Comparison of ENCODE assay signal across 9 cellular contexts in genomic region chr7:92609921-92610518, GRCh38. TPM values are rescaled to one million over a fixed set of nuclear protein-coding genes. Genes with fewer than 3 reads are reported as not detected.
A peak's percentile ranks its signal among the peaks of the same experiment; 100 is the strongest.
DNase-seq lines count a peak whose midpoint lies in the region; ATAC-seq and TF ChIP-seq lines count a peak whose summit lies in the region.
"Had no signal": no experiment of that assay in that cellular context is flagged by ENCODE, and none has a peak within 500 bp of the region (broad histone marks: within the 10 kb centered on the region; RNA-seq: fewer than 3 reads in every experiment).

No MANE protein-coding gene starts in this region.

- no peaks in the 10 kb centered on the region for H3K27me3 Mint-ChIP-seq in CD8-positive, alpha-beta memory T cell
- H3K27me3 Mint-ChIP-seq in T-helper 17 cell = no peaks in the 10 kb centered on the region

- CTCF ChIA-PET in CD8-positive, alpha-beta memory T cell (lab: Charles Lee) = interaction anchor here (0.9 to 2.1 kb wide), 4 partner anchors 11 to 223 kb away, joined by 3 to 8 read pairs (median 4); partner anchors contain the start of genes PEX1 and RBM48

- H3K27ac ChIP-seq in CD8-positive, alpha-beta memory T cell (ENCODE audit: low read depth, low read length) = no peak overlapping the region
- H3K27ac ChIP-seq in gastrocnemius medialis = no peak overlapping the region
- H3K27ac ChIP-seq: SJCRH30 had no signal

- H3K4me3 Mint-ChIP-seq in CD8-positive, alpha-beta memory T cell = no peak overlapping the region
- H3K4me3 Mint-ChIP-seq in T-helper 17 cell = no peak overlapping the region

- no peak for DNase-seq in CD8-positive, alpha-beta memory T cell
- peak; percentile 45 for DNase-seq in HCEC 1CT
- no peak for DNase-seq in T-helper 17 cell
- peak; percentile 34 for DNase-seq in iris pigment epithelial cell (ENCODE audit: low read depth)
- DNase-seq in gastrocnemius medialis = no peak
- DNase-seq in kidney glomerular epithelial cell (lab: John Stamatoyannopoulos, UW) = no peak
- no peak for DNase-seq in activated effector memory CD4-positive, alpha-beta T cell treated with anti-CD3 and anti-CD28 coated beads, Interleukin-2, amount 50 U/mL, for 16 hours

- no peaks in the 10 kb centered on the region for H3K9me3 Mint-ChIP-seq in CD8-positive, alpha-beta memory T cell

- H3K36me3 ChIP-seq in CD8-positive, alpha-beta memory T cell (ENCODE audit: insufficient read depth, low read length) = no peaks in the 10 kb centered on the region
- H3K36me3 ChIP-seq in gastrocnemius medialis = no peaks in the 10 kb centered on the region

- TF ChIP-seq CTCF in gastrocnemius medialis (IDR thresholded peaks at IDR 0.05 in 4 of 5, conservative IDR thresholded peaks at IDR 0.05 in 1 of 5) = peak in 2 of 5 experiments; percentile 21 to 31

- H3K4me1 Mint-ChIP-seq in CD8-positive, alpha-beta memory T cell = peaks cover 4 to 9% (median 7%) of the 10 kb centered on the region in 3 donors
- H3K4me1 Mint-ChIP-seq in T-helper 17 cell = peaks cover 13% of the 10 kb centered on the region

- in situ Hi-C loops in gastrocnemius medialis (cut with MboI; ENCODE audit: low sequenced_read_pairs in 4 of 4) = loop anchor here in 1 of 4 donors (25.0 kb wide), 2 partner anchors 227 to 452 kb away; partner anchors contain the start of gene CDK6

- intact Hi-C loops in gastrocnemius medialis (cut with DNase I; ENCODE audit: low total_unique reads) = no loop called here

- POLR2A ChIA-PET in CD8-positive, alpha-beta memory T cell (lab: Charles Lee) = interaction anchor here (0.6 kb wide), 1 partner anchor 20 kb away, joined by 16 read pairs; the partner anchor contains the start of gene FAM133B

- ATAC-seq in T-helper 17 cell = peak; percentile 69
- ATAC-seq in gastrocnemius medialis = no peak
- no peak for ATAC-seq in GM18505 (IDR thresholded peaks at IDR 0.05; ENCODE audit: unreplicated experiment)

- H3K4me3 ChIP-seq in CD8-positive, alpha-beta memory T cell (ENCODE audit: low read length) = no peak overlapping the region
- no peak overlapping the region for H3K4me3 ChIP-seq in gastrocnemius medialis
- H3K4me3 ChIP-seq: SJCRH30 had no signal

- H3K36me3 Mint-ChIP-seq in CD8-positive, alpha-beta memory T cell = peaks cover 6 to 26% (median 6%) of the 10 kb centered on the region in 3 donors
- H3K36me3 Mint-ChIP-seq in T-helper 17 cell (ENCODE audit: low read depth) = peaks cover 10% of the 10 kb centered on the region

- H3K4me1 ChIP-seq in CD8-positive, alpha-beta memory T cell (ENCODE audit: insufficient read depth, low read length) = no peaks in the 10 kb centered on the region
- no peaks in the 10 kb centered on the region for H3K4me1 ChIP-seq in gastrocnemius medialis

- peak overlapping the region in 5 of 8 donors; percentile 12 to 62 (median 58) for H3K27ac Mint-ChIP-seq in CD8-positive, alpha-beta memory T cell
- H3K27ac Mint-ChIP-seq in T-helper 17 cell = peak overlapping the region; percentile 61

- H3K27me3 ChIP-seq in CD8-positive, alpha-beta memory T cell (ENCODE audit: insufficient read depth, low read length, poor library complexity, severe bottlenecking) = no peaks in the 10 kb centered on the region
- peaks cover 0 to 3% (median 0%) of the 10 kb centered on the region in 3 donors for H3K27me3 ChIP-seq in gastrocnemius medialis
- H3K27me3 ChIP-seq: SJCRH30 had no signal

- H3K9me3 ChIP-seq in CD8-positive, alpha-beta memory T cell (ENCODE audit: low read length) = no peaks in the 10 kb centered on the region
- no peaks in the 10 kb centered on the region for H3K9me3 ChIP-seq in T-helper 17 cell (ENCODE audit: control insufficient read depth, low read length, poor library complexity, severe bottlenecking)
- no peaks in the 10 kb centered on the region for H3K9me3 ChIP-seq in gastrocnemius medialis
- H3K9me3 ChIP-seq: SJCRH30 had no signal

- TF ChIP-seq POLR2A in gastrocnemius medialis (IDR thresholded peaks at IDR 0.05) (no peak), GM18505 (IDR thresholded peaks at IDR 0.05; ENCODE audit: borderline replicate concordance, extremely low read depth, insufficient read depth, insufficient read length) (no peak)

RNA-seq across cellular contexts. Expression of gene FAM133B, which starts 19.8 kb away (rescaled TPM):
- total RNA-seq in CD8-positive, alpha-beta memory T cell = 10 to 100 TPM; 29.3 to 31.5 TPM
- polyA plus RNA-seq in CD8-positive, alpha-beta memory T cell = 20.8 TPM
- total RNA-seq in T-helper 17 cell (10 to 100 TPM; 71.6 to 77.0 TPM), gastrocnemius medialis (10 to 100 TPM; 10.8 to 14.9 (median 12.6) TPM)

Comparison
In these comparisons a context has a peak if more than half of its experiments do, and no peak if none do; other contexts are left out.
1. DNase-seq: peak in HCEC 1CT (single experiment) and iris pigment epithelial cell (single experiment); none in CD8-positive, alpha-beta memory T cell (0 of 5), T-helper 17 cell (0 of 3), gastrocnemius medialis (0 of 2), kidney glomerular epithelial cell (single experiment) and activated effector memory CD4-positive, alpha-beta T cell treated with anti-CD3 and anti-CD28 coated beads, Interleukin-2, amount 50 U/mL, for 16 hours (single experiment).